ENCODE assay signal across 8 cellular contexts in genomic region chr11:35030716-35031213, GRCh38.
DNase-seq lines count a peak whose midpoint lies in the region; FAIRE-seq and TF ChIP-seq lines count a peak whose summit lies in the region.

No MANE protein-coding gene starts in this region.

- H3K27me3 ChIP-seq in GM23248 (replicated peaks; ENCODE audit: insufficient read depth) (no peaks in the 10 kb centered on the region), small intestine (ENCODE audit: control insufficient read depth in 2 of 2, insufficient read depth in 2 of 2, low read length in 2 of 2) (no peaks in the 10 kb centered on the region)

- no peak overlapping the region for H2AFZ ChIP-seq in GM23248

- no peak for TF ChIP-seq CTCF in cardiac fibroblast (IDR thresholded peaks at IDR 0.05; ENCODE audit: low read depth, low read length)

- no peaks in the 10 kb centered on the region for H3K79me2 ChIP-seq in GM23248 (ENCODE audit: insufficient read depth)

- H3K9me2 ChIP-seq in GM23248 (ENCODE audit: insufficient read depth), result no peaks in the 10 kb centered on the region

- H3K27ac ChIP-seq in GM23248 (peak overlapping the region; percentile 99), small intestine (ENCODE audit: low read depth in 1 of 2, low read length in 1 of 2) (peak overlapping the region in 1 of 2 donors; percentile 18)

- no peaks in the 10 kb centered on the region for H3K36me3 ChIP-seq in GM23248 (ENCODE audit: low read depth)
- H3K36me3 ChIP-seq in small intestine (ENCODE audit: control insufficient read depth in 2 of 2, insufficient read depth in 2 of 2, low read length in 2 of 2), result no peaks in the 10 kb centered on the region

- H3K9ac ChIP-seq in GM23248, result peak overlapping the region; percentile 88

- H3K4me1 ChIP-seq in GM23248 (ENCODE audit: insufficient read depth), result peaks cover 38% of the 10 kb centered on the region
- no peaks in the 10 kb centered on the region for H3K4me1 ChIP-seq in small intestine (ENCODE audit: control insufficient read depth in 2 of 2, insufficient read depth in 1 of 2, low read depth in 1 of 2, low read length in 1 of 2)

- H4K20me1 ChIP-seq in GM23248 (ENCODE audit: insufficient read depth), result no peaks in the 10 kb centered on the region

- peak overlapping the region; percentile 77 for H3K4me2 ChIP-seq in GM23248 (ENCODE audit: unreplicated experiment)

- in situ Hi-C loops in GM23248 (cut with MboI) (no loop called here), G401 (cut with HindIII; ENCODE audit: low sequenced_read_pairs) (no loop called here)

- FAIRE-seq in small intestine (lab: Jason Lieb, UNC), result no peak

- 4 to 6% methylated on average over 11 of the region's 11 CpGs for WGBS in GM23248 (ENCODE audit: low coverage in 1 of 2, low lambda C conversion rate in 2 of 2, missing lambda C conversion rate in 2 of 2), 2 experiments
- WGBS in small intestine, 3 donors, result 59 to 83% (median 75%) methylated on average over 11 of the region's 11 CpGs

- H3K9me3 ChIP-seq in GM23248 (ENCODE audit: low read depth), result no peaks in the 10 kb centered on the region
- H3K9me3 ChIP-seq in small intestine (ENCODE audit: control insufficient read depth, low read depth), result no peaks in the 10 kb centered on the region

- H3K4me3 ChIP-seq in GM23248, result peak overlapping the region; percentile 43
- no peak overlapping the region for H3K4me3 ChIP-seq in cardiac fibroblast (replicated peaks in 1 of 2; ENCODE audit: low read depth in 2 of 2, low read length in 2 of 2)
- H3K4me3 ChIP-seq in small intestine (ENCODE audit: low read depth in 1 of 2, low read length in 2 of 2), result no peak overlapping the region

- H3F3A ChIP-seq in GM23248 (ENCODE audit: insufficient read depth), result peaks cover 31% of the 10 kb centered on the region

- peak; percentile 100 for DNase-seq in GM23248
- peak; percentile 99 for DNase-seq in RPMI7951 (ENCODE audit: low read depth)
- peak; percentile 85 to 98 for DNase-seq in cardiac fibroblast (ENCODE audit: low read depth in 2 of 2)
- DNase-seq in mucosa of gallbladder (ENCODE audit: low spot score), result peak; percentile 25
- no peak for DNase-seq in small intestine
- DNase-seq in SKM-1 treated with dmso at 0.1 percent for 144 hours (lab: John Stamatoyannopoulos, UW; ENCODE audit: unreplicated experiment), result no peak
- no peak for DNase-seq in NCI-H510A (lab: John Stamatoyannopoulos, UW)
- no peak for DNase-seq in G401 (ENCODE audit: low spot score)

Comparison
In these comparisons a context has a peak if more than half of its experiments do, and no peak if none do; other contexts are left out.
1. DNase-seq: peak in GM23248 (single experiment), RPMI7951 (single experiment), cardiac fibroblast (2 of 2) and mucosa of gallbladder (single experiment); none in small intestine (single experiment), SKM-1 treated with dmso at 0.1 percent for 144 hours (single experiment), NCI-H510A (single experiment) and G401 (single experiment).